ENCODE assay signal across 17 cellular contexts in the genomic region with DNA sequence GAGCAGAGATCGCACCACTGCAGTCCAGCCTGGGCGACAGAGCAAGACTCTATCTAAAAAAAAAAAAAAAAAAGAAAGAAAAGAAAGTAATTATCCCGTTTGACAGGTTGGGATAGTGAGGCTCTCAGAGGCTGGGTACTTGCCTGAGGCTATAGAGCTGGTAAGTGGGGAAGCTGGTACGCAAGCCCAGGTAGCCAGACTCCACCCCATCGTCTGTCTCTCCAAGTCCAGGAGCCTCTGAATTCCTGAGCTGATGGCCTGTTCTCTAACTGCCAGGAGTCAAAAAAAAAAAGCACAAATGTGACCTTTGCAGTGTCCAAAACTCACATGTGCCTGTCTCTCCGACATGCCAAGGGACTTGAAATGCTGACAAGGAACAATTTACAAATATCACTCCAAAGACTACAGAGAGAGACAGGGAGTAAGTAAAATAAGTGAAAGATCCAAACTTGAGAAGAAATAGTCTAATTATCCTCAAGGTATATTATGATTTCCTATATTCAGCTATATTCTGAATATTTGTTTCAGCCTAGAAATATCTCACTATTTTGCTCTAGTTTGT.
A peak's percentile ranks its signal among the peaks of the same experiment; 100 is the strongest.
DNase-seq lines count a peak whose midpoint lies in the region; ATAC-seq and TF ChIP-seq lines count a peak whose summit lies in the region.
"Had no signal": no experiment of that assay in that cellular context is flagged by ENCODE, and none has a peak within 500 bp of the region (broad histone marks: within the 10 kb centered on the region; RNA-seq: fewer than 3 reads in every experiment).

No MANE protein-coding gene starts in this region.

- H4K8ac ChIP-seq in IMR-90 (ENCODE audit: low read depth in 2 of 2, low read length in 2 of 2): no peak overlapping the region
- no peak overlapping the region for H4K8ac ChIP-seq in trophoblast cell (ENCODE audit: low read depth, low read length)

- no peak overlapping the region for H3K4me2 ChIP-seq in IMR-90 (ENCODE audit: low read depth, low read length)
- H3K4me2 ChIP-seq in trophoblast cell (ENCODE audit: low read length): no peak overlapping the region
- H3K4me2 ChIP-seq in smooth muscle cell: no peak overlapping the region
- H3K4me2 ChIP-seq: BLaER1 treated with 17β-estradiol and CSF1 and Interleukin-3, amounts not matched to agents 10 nM and 100 nM had no signal

- TF ChIP-seq POLR2A in IMR-90 (IDR thresholded peaks at IDR 0.05; ENCODE audit: low read depth, low read length): no peak

- no peak overlapping the region for H2AFZ ChIP-seq in IMR-90 (replicated peaks; ENCODE audit: low read length, poor library complexity)
- no peak overlapping the region for H2AFZ ChIP-seq in trophoblast cell (ENCODE audit: insufficient read depth, low read length, poor library complexity)
- H2AFZ ChIP-seq in smooth muscle cell (ENCODE audit: low read depth): no peak overlapping the region
- H2AFZ ChIP-seq: GM23248 had no signal

- H3K4me1 ChIP-seq in IMR-90 (ENCODE audit: control insufficient read depth, insufficient read depth, low read length) (no peaks in the 10 kb centered on the region), trophoblast cell (ENCODE audit: control insufficient read depth in 1 of 2, insufficient read depth in 2 of 2, low read length in 2 of 2) (peaks cover 2 to 5% of the 10 kb centered on the region in 2 experiments), smooth muscle cell (ENCODE audit: low read depth) (no peaks in the 10 kb centered on the region)
- H3K4me1 ChIP-seq: BLaER1 treated with 17β-estradiol and CSF1 and Interleukin-3, amounts not matched to agents 10 nM and 100 nM had no signal

- dilution Hi-C loops in IMR-90 (cut with HindIII; ENCODE audit: low sequenced_read_pairs, unreplicated experiment): no loop called here

- H3K36me3 ChIP-seq in IMR-90 (ENCODE audit: control insufficient read depth, insufficient read depth, low read length): no peaks in the 10 kb centered on the region
- no peaks in the 10 kb centered on the region for H3K36me3 ChIP-seq in trophoblast cell (ENCODE audit: control insufficient read depth in 1 of 2, insufficient read depth in 2 of 2, low read length in 2 of 2)
- H3K36me3 ChIP-seq in smooth muscle cell (ENCODE audit: low read depth): no peaks in the 10 kb centered on the region
- H3K36me3 ChIP-seq: BLaER1 treated with 17β-estradiol and CSF1 and Interleukin-3, amounts not matched to agents 10 nM and 100 nM had no signal

- H3K79me1 ChIP-seq in IMR-90 (ENCODE audit: low read depth in 1 of 2, low read length in 2 of 2) (no peaks in the 10 kb centered on the region), trophoblast cell (ENCODE audit: low read length) (peaks cover 2% of the 10 kb centered on the region)

- no peak overlapping the region for H2BK5ac ChIP-seq in IMR-90 (ENCODE audit: low read depth, low read length, poor library complexity, severe bottlenecking)
- H2BK5ac ChIP-seq in trophoblast cell (ENCODE audit: low read depth, low read length, poor library complexity): no peak overlapping the region

- H4K12ac ChIP-seq in trophoblast cell (ENCODE audit: low read depth, low read length): no peak overlapping the region

- H3K4me3 ChIP-seq in IMR-90 (ENCODE audit: insufficient read depth, low read depth, low read length): no peak overlapping the region
- H3K4me3 ChIP-seq in trophoblast cell (ENCODE audit: low read depth, low read length): no peak overlapping the region
- H3K4me3 ChIP-seq in smooth muscle cell: no peak overlapping the region
- H3K4me3 ChIP-seq: BLaER1 treated with 17β-estradiol and CSF1 and Interleukin-3, amounts not matched to agents 10 nM and 100 nM; GM23248 had no signal

- in situ Hi-C loops in IMR-90 (cut with MboI; ENCODE audit: low sequenced_read_pairs): no loop called here

- H3K9me3 ChIP-seq in IMR-90 (ENCODE audit: control insufficient read depth, insufficient read depth, low read length) (no peaks in the 10 kb centered on the region), trophoblast cell (ENCODE audit: insufficient read depth, low read depth, low read length) (no peaks in the 10 kb centered on the region), smooth muscle cell (replicated peaks; ENCODE audit: low read depth) (no peaks in the 10 kb centered on the region)

- no peak overlapping the region for H2AK9ac ChIP-seq in IMR-90 (replicated peaks; ENCODE audit: low read depth, low read length, poor library complexity)

- H2AK5ac ChIP-seq in IMR-90 (ENCODE audit: low read depth, low read length) (no peak overlapping the region), trophoblast cell (ENCODE audit: low read length) (no peak overlapping the region)

- no peak overlapping the region for H2BK12ac ChIP-seq in trophoblast cell (ENCODE audit: low read length)

- H2BK15ac ChIP-seq in IMR-90 (ENCODE audit: low read depth, low read length): no peak overlapping the region

- H3K27ac ChIP-seq in IMR-90 (ENCODE audit: insufficient read depth, low read length) (no peak overlapping the region), trophoblast cell (ENCODE audit: low read depth, low read length) (no peak overlapping the region), smooth muscle cell (ENCODE audit: low read depth) (no peak overlapping the region)
- H3K27ac ChIP-seq: 22Rv1; BLaER1 treated with 17β-estradiol and CSF1 and Interleukin-3, amounts not matched to agents 10 nM and 100 nM; GM23248; HL-60 had no signal

- H3K14ac ChIP-seq in IMR-90 (replicated peaks; ENCODE audit: low read depth, low read length): no peak overlapping the region
- H3K14ac ChIP-seq in trophoblast cell (ENCODE audit: low read length): no peak overlapping the region

- H2BK120ac ChIP-seq in IMR-90 (ENCODE audit: low read depth, low read length): no peak overlapping the region
- no peak overlapping the region for H2BK120ac ChIP-seq in trophoblast cell (ENCODE audit: insufficient read depth, low read length, poor library complexity)

- H3K56ac ChIP-seq in IMR-90 (ENCODE audit: extremely low read depth, insufficient read depth, low read length): no peak overlapping the region

- no TSS peak for BruUV-seq in IMR-90 (replicated peaks; lab: Mats Ljungman, UMichigan)

- TF ChIP-seq CTCF in IMR-90 (conservative IDR thresholded peaks at IDR 0.05; ENCODE audit: low read depth, low read length): no peak
- TF ChIP-seq CTCF in smooth muscle cell (IDR thresholded peaks at IDR 0.05; ENCODE audit: borderline replicate concordance, insufficient read depth, poor library complexity, severe bottlenecking): no peak

- POLR2A ChIA-PET in IMR-90 (lab: Charles Lee; ENCODE audit: unreplicated experiment): no interaction called here

- H3K18ac ChIP-seq in IMR-90 (ENCODE audit: low read depth, low read length) (no peak overlapping the region), trophoblast cell (ENCODE audit: low read length) (no peak overlapping the region)

- no peak overlapping the region for H2BK20ac ChIP-seq in IMR-90 (ENCODE audit: low read depth, low read length)

- H3K27me3 ChIP-seq in IMR-90 (ENCODE audit: control insufficient read depth, insufficient read depth, low read length) (no peaks in the 10 kb centered on the region), trophoblast cell (ENCODE audit: insufficient read depth, low read length) (no peaks in the 10 kb centered on the region), smooth muscle cell (ENCODE audit: low read depth) (no peaks in the 10 kb centered on the region)
- H3K27me3 ChIP-seq: BLaER1 treated with 17β-estradiol and CSF1 and Interleukin-3, amounts not matched to agents 10 nM and 100 nM had no signal

- H4K5ac ChIP-seq in IMR-90 (ENCODE audit: low read depth, low read length): no peak overlapping the region

- intact Hi-C loops in IMR-90 (cut with micrococcal nuclease): no loop called here

- H3F3A ChIP-seq in smooth muscle cell (ENCODE audit: low read depth): no peaks in the 10 kb centered on the region

- H3K9ac ChIP-seq in IMR-90 (ENCODE audit: low read depth, low read length) (no peak overlapping the region), trophoblast cell (ENCODE audit: low read length) (no peak overlapping the region), smooth muscle cell (ENCODE audit: low read depth) (no peak overlapping the region)
- H3K9ac ChIP-seq: BLaER1 treated with 17β-estradiol and CSF1 and Interleukin-3, amounts not matched to agents 10 nM and 100 nM; GM23248 had no signal

- H4K20me1 ChIP-seq in IMR-90 (ENCODE audit: insufficient read depth, low read length): no peaks in the 10 kb centered on the region
- no peaks in the 10 kb centered on the region for H4K20me1 ChIP-seq in smooth muscle cell (ENCODE audit: low read depth)
- H4K20me1 ChIP-seq: BLaER1 treated with 17β-estradiol and CSF1 and Interleukin-3, amounts not matched to agents 10 nM and 100 nM had no signal

- DNase-seq in NCI-H748 treated with DMSO at 0.1 percent for 48 hours (lab: John Stamatoyannopoulos, UW) (peak; percentile 12), NCI-H748 (lab: John Stamatoyannopoulos, UW; ENCODE audit: unreplicated experiment) (no peak), IMR-90 (no peak), islet precursor cell (peak; percentile 93), trophoblast cell (peak; percentile 23 to 78), smooth muscle cell (lab: John Stamatoyannopoulos, UW; ENCODE audit: unreplicated experiment) (no peak), glomerular visceral epithelial cell (ENCODE audit: extremely low spot score) (no peak)
- no peak for DNase-seq in stimulated activated CD4-positive, alpha-beta T cell treated with anti-CD3 and anti-CD28 coated beads, Interleukin-1b, Interleukin-23, amount 100 ng/mL, for 48 hours
- DNase-seq: Calu3; CD4-positive, alpha-beta T cell; DMS 273 treated with DMSO at 0.1 percent for 48 hours; DMS79; GM23248 had no signal

- TF ChIP-seq RAD21 in IMR-90 (IDR thresholded peaks at IDR 0.05; ENCODE audit: low read length): no peak

- H3K79me2 ChIP-seq in trophoblast cell (ENCODE audit: control insufficient read depth, insufficient read depth, low read length, poor library complexity) (no peaks in the 10 kb centered on the region), smooth muscle cell (ENCODE audit: low read depth) (no peaks in the 10 kb centered on the region)

- H4K91ac ChIP-seq in IMR-90 (ENCODE audit: insufficient read depth, low read depth, low read length) (no peak overlapping the region), trophoblast cell (ENCODE audit: low read depth, low read length) (no peak overlapping the region)

- no peaks in the 10 kb centered on the region for H3K9me1 ChIP-seq in IMR-90 (ENCODE audit: insufficient read depth, low read length)

- CTCF ChIA-PET in IMR-90 (lab: Yijun Ruan, JAX): no interaction called here

- no CpG with 5 or more reads among the region's 6 CpGs for WGBS in IMR-90 (ENCODE audit: extremely low coverage in 2 of 2, insufficient read length in 1 of 2), 2 experiments
- WGBS in trophoblast cell (ENCODE audit: extremely low coverage, insufficient coverage, insufficient read length): no CpG with 5 or more reads among the region's 6 CpGs
- WGBS in smooth muscle cell (ENCODE audit: low lambda C conversion rate): 61% methylated on average over 6 of the region's 6 CpGs

- H3K23ac ChIP-seq in IMR-90 (ENCODE audit: low read depth, low read length): no peak overlapping the region
- no peak overlapping the region for H3K23ac ChIP-seq in trophoblast cell (ENCODE audit: low read length)

- ATAC-seq in IMR-90 (ENCODE audit: low read depth): no peak
- ATAC-seq: HCT116 had no signal

- H3K4ac ChIP-seq in IMR-90 (ENCODE audit: low read depth, low read length): no peak overlapping the region
- no peak overlapping the region for H3K4ac ChIP-seq in trophoblast cell (ENCODE audit: low read depth, low read length)

TF ChIP-seq in IMR-90, 13 proteins besides CTCF, POLR2A, EP300 and RAD21 (continues in another document):
- peak; percentile 37; the same call in 1 of the 2 replicates for TF ChIP-seq MAFK (IDR thresholded peaks at IDR 0.05; ENCODE audit: low read depth, low read length)

Comparison
In these comparisons a context has a peak if more than half of its experiments do, and no peak if none do; other contexts are left out.
1. DNase-seq: peak in NCI-H748 treated with DMSO at 0.1 percent for 48 hours (single experiment), islet precursor cell (single experiment) and trophoblast cell (2 of 2); none in NCI-H748 (single experiment), IMR-90 (single experiment), stimulated activated CD4-positive, alpha-beta T cell treated with anti-CD3 and anti-CD28 coated beads, Interleukin-1b, Interleukin-23, amount 100 ng/mL, for 48 hours (single experiment), smooth muscle cell (single experiment) and glomerular visceral epithelial cell (single experiment).